In the genomic region with DNA sequence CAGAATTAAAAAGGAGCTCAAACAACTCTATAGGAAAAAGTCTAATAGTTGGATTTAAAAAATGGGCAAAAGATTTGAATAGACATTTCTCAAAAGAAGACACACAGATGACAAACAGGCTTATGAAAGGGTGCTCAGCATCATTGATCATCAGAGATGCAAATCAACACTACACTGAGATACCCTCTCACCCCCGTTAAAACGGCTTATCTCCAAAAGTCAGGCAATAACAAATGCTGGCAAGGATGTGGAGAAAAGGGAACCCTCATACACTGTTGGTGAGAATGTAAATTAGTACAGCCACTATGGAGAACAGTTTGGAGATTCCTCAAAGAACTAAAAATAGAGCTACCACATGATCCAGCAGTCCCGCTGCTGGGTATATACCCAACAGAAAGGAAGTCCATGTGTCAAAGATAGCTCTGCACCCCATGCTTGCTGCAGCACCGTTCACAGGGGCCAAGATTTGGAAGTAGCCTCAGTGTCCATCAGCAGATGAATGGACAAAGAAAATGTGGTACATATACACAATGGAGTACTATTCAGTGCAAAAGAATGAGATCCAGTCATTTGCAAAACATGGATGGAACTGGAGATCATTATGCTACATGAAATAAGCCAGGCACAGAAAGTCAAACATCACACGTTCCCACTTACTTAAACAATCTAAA, we compare ENCODE assay signal across 15 cellular contexts. TPM values are rescaled to one million over a fixed set of nuclear protein-coding genes. Genes with fewer than 3 reads are reported as not detected.
DNase-seq lines count a peak whose midpoint lies in the region; TF ChIP-seq lines count a peak whose summit lies in the region.
"Had no signal": no experiment of that assay in that cellular context is flagged by ENCODE, and none has a peak within 500 bp of the region (broad histone marks: within the 10 kb centered on the region; RNA-seq: fewer than 3 reads in every experiment).

No MANE protein-coding gene starts in this region.

- no peak overlapping the region for H2BK5ac ChIP-seq in mesenchymal stem cell (ENCODE audit: low read depth, low read length, poor library complexity, severe bottlenecking)

- no peak overlapping the region for H3K4me3 ChIP-seq in AG04450 (ENCODE audit: low read depth, low read length)
- H3K4me3 ChIP-seq in endodermal cell (ENCODE audit: low read length): no peak overlapping the region
- no peak overlapping the region for H3K4me3 ChIP-seq in mesenchymal stem cell (ENCODE audit: insufficient read depth in 1 of 2, low read depth in 1 of 2, low read length in 2 of 2)
- no peak overlapping the region for H3K4me3 ChIP-seq in brain microvascular endothelial cell (ENCODE audit: low read depth, low read length)
- no peak overlapping the region for H3K4me3 ChIP-seq in testis

- H2BK15ac ChIP-seq in mesenchymal stem cell (ENCODE audit: low read depth, poor library complexity, severe bottlenecking): no peak overlapping the region

- H3K4ac ChIP-seq in mesenchymal stem cell (ENCODE audit: low read depth in 1 of 2, low read length in 2 of 2): no peak overlapping the region

- H3K27me3 Mint-ChIP-seq in endodermal cell (ENCODE audit: insufficient read depth): no peaks in the 10 kb centered on the region

- H3K9ac ChIP-seq in endodermal cell (ENCODE audit: extremely low read depth, low read length, poor library complexity, severe bottlenecking): no peak overlapping the region
- H3K9ac ChIP-seq in mesenchymal stem cell (ENCODE audit: low read length): no peak overlapping the region

- WGBS in endodermal cell (ENCODE audit: insufficient coverage in 1 of 2, insufficient read length in 1 of 2), 2 experiments: 94 to 100% methylated on average over 2 to 4 of the region's 5 CpGs
- WGBS in mesenchymal stem cell: 72% methylated on average over 2 of the region's 5 CpGs
- WGBS in testis, 2 donors: 82% methylated on average over 5 of the region's 5 CpGs

- TF ChIP-seq POLR2A in testis (IDR thresholded peaks at IDR 0.05): no peak

- no peak overlapping the region for H3K23ac ChIP-seq in mesenchymal stem cell (ENCODE audit: low read length in 2 of 2)

- peaks cover 19% of the 10 kb centered on the region for H3K4me1 Mint-ChIP-seq in endodermal cell
- H3K4me1 Mint-ChIP-seq: activated CD4-positive, alpha-beta T cell treated with anti-CD3 and anti-CD28 coated beads, Interleukin-2, amount 10 ng/mL, durations not matched to agents 7 days and 5 days had no signal

- peaks cover 20% of the 10 kb centered on the region for H3K36me3 Mint-ChIP-seq in endodermal cell (ENCODE audit: low read depth)
- H3K36me3 Mint-ChIP-seq: activated naive CD8-positive, alpha-beta T cell treated with anti-CD3 and anti-CD28 coated beads, Interleukin-2, amount 10 ng/mL, durations not matched to agents 7 days and 5 days had no signal

- H2BK120ac ChIP-seq in mesenchymal stem cell (ENCODE audit: low read depth, low read length): no peak overlapping the region

- intact Hi-C loops in testis (cut with DNase I; ENCODE audit: low total_unique reads): no loop called here

- in situ Hi-C loops in brain microvascular endothelial cell (cut with HindIII; ENCODE audit: low pct_ligation_motif_present, low sequenced_read_pairs): no loop called here

- no peak overlapping the region for H3K27ac Mint-ChIP-seq in endodermal cell
- H3K27ac Mint-ChIP-seq: activated CD4-positive, alpha-beta T cell treated with anti-CD3 and anti-CD28 coated beads, Interleukin-2, amount 10 ng/mL, durations not matched to agents 7 days and 5 days; activated naive CD8-positive, alpha-beta T cell treated with anti-CD3 and anti-CD28 coated beads, Interleukin-2, amount 10 ng/mL, durations not matched to agents 7 days and 5 days; activated T-cell treated with anti-CD3 and anti-CD28 coated beads, Interleukin-2, amount 50 U/mL, for 24 hours had no signal

- DNase-seq in AG04450 (ENCODE audit: low read depth, low spot score) (peak; percentile 24), Kasumi-1 (lab: John Stamatoyannopoulos, UW) (peak; percentile 8 to 19), endodermal cell (peak; percentile 7), mesenchymal stem cell (peak; percentile 68), brain microvascular endothelial cell (no peak), activated T-cell treated with anti-CD3 and anti-CD28 coated beads for 4 hours (no peak), NCI-H446 (lab: John Stamatoyannopoulos, UW) (no peak), testis (no peak)
- DNase-seq: activated CD4-positive, alpha-beta T cell treated with anti-CD3 and anti-CD28 coated beads, Interleukin-2, amount 10 ng/mL, durations not matched to agents 7 days and 5 days; activated naive CD8-positive, alpha-beta T cell treated with anti-CD3 and anti-CD28 coated beads, Interleukin-2, amount 10 ng/mL, durations not matched to agents 7 days and 5 days; activated T-cell treated with anti-CD3 and anti-CD28 coated beads, Interleukin-2, amount 50 U/mL, for 24 hours; NCI-H1930 had no signal

- no peaks in the 10 kb centered on the region for H3K36me3 ChIP-seq in endodermal cell (ENCODE audit: control insufficient read depth, insufficient read depth, low read length)
- peaks cover 17 to 45% of the 10 kb centered on the region in 2 experiments for H3K36me3 ChIP-seq in mesenchymal stem cell (ENCODE audit: control insufficient read depth in 1 of 2, insufficient read depth in 2 of 2, low read depth in 1 of 2, low read length in 2 of 2)
- H3K36me3 ChIP-seq in brain microvascular endothelial cell (replicated peaks): no peaks in the 10 kb centered on the region
- no peaks in the 10 kb centered on the region for H3K36me3 ChIP-seq in testis (ENCODE audit: low read depth, missing control alignments)

- no peak overlapping the region for H2AK5ac ChIP-seq in mesenchymal stem cell (ENCODE audit: low read length, severe bottlenecking)

- peaks cover 4% of the 10 kb centered on the region for H3K4me1 ChIP-seq in endodermal cell (ENCODE audit: control insufficient read depth, insufficient read depth, low read length)
- H3K4me1 ChIP-seq in mesenchymal stem cell (ENCODE audit: control insufficient read depth, insufficient read depth, low read depth, low read length): no peaks in the 10 kb centered on the region
- H3K4me1 ChIP-seq in testis: no peaks in the 10 kb centered on the region

- H3K14ac ChIP-seq in mesenchymal stem cell (ENCODE audit: low read length in 2 of 2): no peak overlapping the region

- no peak overlapping the region for H2BK12ac ChIP-seq in mesenchymal stem cell (ENCODE audit: low read length in 2 of 2)

- no peak overlapping the region for H4K91ac ChIP-seq in mesenchymal stem cell (ENCODE audit: low read length)

- H3K27ac ChIP-seq in AG04450 (ENCODE audit: low read depth, low read length) (no peak overlapping the region), endodermal cell (ENCODE audit: low read depth, low read length) (no peak overlapping the region), mesenchymal stem cell (ENCODE audit: low read length, poor library complexity, severe bottlenecking) (no peak overlapping the region), brain microvascular endothelial cell (no peak overlapping the region), testis (no peak overlapping the region)
- H3K27ac ChIP-seq: RWPE1 had no signal

- TF ChIP-seq CTCF in AG04450 (IDR thresholded peaks at IDR 0.05; ENCODE audit: low read depth, low read length): no peak
- no peak for TF ChIP-seq CTCF in endodermal cell (conservative IDR thresholded peaks at IDR 0.05)
- TF ChIP-seq CTCF in brain microvascular endothelial cell (IDR thresholded peaks at IDR 0.05; ENCODE audit: low read depth, low read length, missing control alignments): no peak
- TF ChIP-seq CTCF in testis (IDR thresholded peaks at IDR 0.05): no peak

- peaks cover 4% of the 10 kb centered on the region for H3K79me1 ChIP-seq in mesenchymal stem cell (replicated peaks; ENCODE audit: low read length, poor library complexity, severe bottlenecking)

- H2AFZ ChIP-seq in mesenchymal stem cell (ENCODE audit: low read depth, low read length): no peak overlapping the region

- H3K9me3 Mint-ChIP-seq in endodermal cell: no peaks in the 10 kb centered on the region
- H3K9me3 Mint-ChIP-seq: activated CD4-positive, alpha-beta T cell treated with anti-CD3 and anti-CD28 coated beads, Interleukin-2, amount 10 ng/mL, durations not matched to agents 7 days and 5 days; activated naive CD8-positive, alpha-beta T cell treated with anti-CD3 and anti-CD28 coated beads, Interleukin-2, amount 10 ng/mL, durations not matched to agents 7 days and 5 days; activated T-cell treated with anti-CD3 and anti-CD28 coated beads, Interleukin-2, amount 50 U/mL, for 24 hours had no signal

- H3K9me3 ChIP-seq in AG04450 (ENCODE audit: control insufficient read depth, insufficient read depth, low read length): no peaks in the 10 kb centered on the region
- H3K9me3 ChIP-seq in endodermal cell (ENCODE audit: control insufficient read depth, low read length): no peaks in the 10 kb centered on the region
- no peaks in the 10 kb centered on the region for H3K9me3 ChIP-seq in mesenchymal stem cell (ENCODE audit: control insufficient read depth, low read length)
- no peaks in the 10 kb centered on the region for H3K9me3 ChIP-seq in testis
- H3K9me3 ChIP-seq: Caco-2 had no signal

- POLR2A ChIA-PET in AG04450 (lab: Yijun Ruan, JAX): no interaction called here

- H4K8ac ChIP-seq in mesenchymal stem cell (ENCODE audit: low read length): no peak overlapping the region

- H3K18ac ChIP-seq in mesenchymal stem cell (ENCODE audit: low read depth in 1 of 2, low read length in 2 of 2): no peak overlapping the region

- H3K4me2 ChIP-seq in mesenchymal stem cell (ENCODE audit: low read length, poor library complexity, severe bottlenecking): no peak overlapping the region

- CTCF ChIA-PET in AG04450 (lab: Charles Lee): interaction anchor here (0.7 to 1.2 kb wide), 2 partner anchors 49 to 52 kb away, joined by 3 to 4 read pairs; no protein-coding TSS in a partner anchor

- H3K27me3 ChIP-seq in AG04450 (ENCODE audit: control insufficient read depth, insufficient read depth, low read length) (no peaks in the 10 kb centered on the region), endodermal cell (ENCODE audit: control insufficient read depth, insufficient read depth, low read length, poor library complexity, severe bottlenecking) (no peaks in the 10 kb centered on the region), mesenchymal stem cell (ENCODE audit: control insufficient read depth in 1 of 2, insufficient read depth in 1 of 2, low read length in 2 of 2) (no peaks in the 10 kb centered on the region), brain microvascular endothelial cell (replicated peaks) (no peaks in the 10 kb centered on the region), testis (no peaks in the 10 kb centered on the region)

- no peak overlapping the region for H3K4me3 Mint-ChIP-seq in endodermal cell
- H3K4me3 Mint-ChIP-seq: activated CD4-positive, alpha-beta T cell treated with anti-CD3 and anti-CD28 coated beads, Interleukin-2, amount 10 ng/mL, durations not matched to agents 7 days and 5 days; activated naive CD8-positive, alpha-beta T cell treated with anti-CD3 and anti-CD28 coated beads, Interleukin-2, amount 10 ng/mL, durations not matched to agents 7 days and 5 days; activated T-cell treated with anti-CD3 and anti-CD28 coated beads, Interleukin-2, amount 50 U/mL, for 24 hours had no signal

RNA-seq across cellular contexts. Expression of a gene that starts 46.7 kb away (rescaled TPM):
- 0.02 and 0.06 TPM in 2 replicates for polyA plus RNA-seq in AG04450 (2011; rRNA removed)
- 0.09 and 0.13 TPM in 2 replicates for polyA minus RNA-seq in AG04450 (2011; rRNA and poly(A)+ RNA removed)
- total RNA-seq in endodermal cell: 10 to 100 TPM; 13.0 to 32.3 TPM
- 5.7 TPM for polyA plus RNA-seq in endodermal cell (2013, experiment 1 of 2)
- polyA plus RNA-seq in endodermal cell (2013, experiment 2 of 2): 3.7 TPM
- polyA plus RNA-seq in mesenchymal stem cell (2013, experiment 1 of 2): 0.26 TPM
- polyA plus RNA-seq in mesenchymal stem cell (2013, experiment 2 of 2): 0.21 TPM
- total RNA-seq in testis: 1 to 10 TPM; 3.3 to 5.0 TPM
- polyA plus RNA-seq in testis (ENCODE audit: insufficient read depth, low read depth, low replicate concordance): 2.6 TPM
- total RNA-seq: activated CD4-positive, alpha-beta T cell treated with anti-CD3 and anti-CD28 coated beads, Interleukin-2, amount 10 ng/mL, durations not matched to agents 7 days and 5 days; T-helper 2 cell treated with Interferon-gamma antibody and Interleukin-4, amounts not matched to agents 100 ng/mL and 5 ng/mL, for 36 hours had no signal

Comparison
In these comparisons a context has a peak if more than half of its experiments do, and no peak if none do; other contexts are left out.
1. DNase-seq: peak in AG04450 (single experiment), Kasumi-1 (2 of 2), endodermal cell (single experiment) and mesenchymal stem cell (single experiment); none in brain microvascular endothelial cell (single experiment), activated T-cell treated with anti-CD3 and anti-CD28 coated beads for 4 hours (single experiment), NCI-H446 (0 of 2) and testis (single experiment).